Comparison of ENCODE assay signal across 14 cellular contexts in the genomic region with DNA sequence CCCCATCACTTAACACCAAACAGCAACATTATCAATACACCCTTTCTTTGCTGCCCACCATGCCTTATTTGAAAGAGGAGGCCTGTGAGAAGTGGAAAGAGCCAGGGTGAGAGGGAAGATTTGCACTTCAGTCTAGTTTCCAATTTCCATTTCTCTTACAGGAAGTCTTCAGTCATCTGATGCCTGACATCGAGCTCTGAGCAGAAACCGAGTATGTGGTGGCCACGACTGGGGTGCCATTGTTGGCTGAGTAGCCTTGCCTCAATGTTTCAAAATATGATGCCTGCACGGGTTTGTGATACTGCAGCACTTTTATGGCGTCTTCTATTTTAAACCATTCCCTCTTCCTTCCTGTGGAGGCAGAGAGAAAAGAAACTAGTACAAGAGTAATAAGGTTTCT. TPM values are rescaled to one million over a fixed set of nuclear protein-coding genes. Genes with fewer than 3 reads are reported as not detected.
DNase-seq lines count a peak whose midpoint lies in the region; ATAC-seq and TF ChIP-seq lines count a peak whose summit lies in the region.
"Had no signal": no experiment of that assay in that cellular context is flagged by ENCODE, and none has a peak within 500 bp of the region (broad histone marks: within the 10 kb centered on the region; RNA-seq: fewer than 3 reads in every experiment).

No MANE protein-coding gene starts in this region.

- H3K4me3 Mint-ChIP-seq in activated CD4-positive, alpha-beta T cell treated with anti-CD3 and anti-CD28 coated beads, Interleukin-2, amount 10 ng/mL, durations not matched to agents 24 days and 14 days = peak overlapping the region; percentile 44
- H3K4me3 Mint-ChIP-seq in T-helper 2 cell treated with Interferon-gamma antibody and Interleukin-4, amounts not matched to agents 5 μg/mL and 100 μg/mL, for 36 hours = peak overlapping the region; percentile 21
- no peak overlapping the region for H3K4me3 Mint-ChIP-seq in natural killer cell

- H3K27me3 Mint-ChIP-seq in activated CD4-positive, alpha-beta T cell treated with anti-CD3 and anti-CD28 coated beads, Interleukin-2, amount 10 ng/mL, durations not matched to agents 24 days and 14 days = no peaks in the 10 kb centered on the region
- no peaks in the 10 kb centered on the region for H3K27me3 Mint-ChIP-seq in T-helper 2 cell treated with Interferon-gamma antibody and Interleukin-4, amounts not matched to agents 5 μg/mL and 100 μg/mL, for 36 hours (ENCODE audit: low read depth)
- H3K27me3 Mint-ChIP-seq in natural killer cell (ENCODE audit: low read depth in 2 of 2) = no peaks in the 10 kb centered on the region
- H3K27me3 Mint-ChIP-seq: naive B cell had no signal

- no peaks in the 10 kb centered on the region for H3K9me3 Mint-ChIP-seq in activated CD4-positive, alpha-beta T cell treated with anti-CD3 and anti-CD28 coated beads, Interleukin-2, amount 10 ng/mL, durations not matched to agents 24 days and 14 days
- no peaks in the 10 kb centered on the region for H3K9me3 Mint-ChIP-seq in T-helper 2 cell treated with Interferon-gamma antibody and Interleukin-4, amounts not matched to agents 5 μg/mL and 100 μg/mL, for 36 hours
- H3K9me3 Mint-ChIP-seq in natural killer cell = no peaks in the 10 kb centered on the region

- TF ChIP-seq CTCF in natural killer cell (IDR thresholded peaks at IDR 0.05) = no peak

- peak; percentile 73 for DNase-seq in activated CD4-positive, alpha-beta T cell treated with anti-CD3 and anti-CD28 coated beads, Interleukin-2, amount 10 ng/mL, durations not matched to agents 24 days and 14 days
- DNase-seq in activated CD4-positive, alpha-beta T cell treated with anti-CD3 and anti-CD28 coated beads, Interleukin-2, amount 50 U/mL, for 1 hour = no peak
- peak; percentile 17 for DNase-seq in T-helper 2 cell treated with Interferon-gamma antibody and Interleukin-4, amounts not matched to agents 5 μg/mL and 100 μg/mL, for 36 hours (ENCODE audit: low spot score)
- DNase-seq in natural killer cell (no peak), SKM-1 treated with dmso at 0.1 percent for 144 hours (lab: John Stamatoyannopoulos, UW; ENCODE audit: unreplicated experiment) (no peak), OCI-M2 (lab: John Stamatoyannopoulos, UW; ENCODE audit: unreplicated experiment) (no peak)
- DNase-seq: activated CD4-positive, CD25-positive, alpha-beta regulatory T cell; dermis blood vessel endothelial cell; DMS153; naive B cell; NCI-H1105 treated with DMSO at 0.1 percent for 48 hours; upper lobe of right lung had no signal

- intact Hi-C loops in activated CD4-positive, alpha-beta T cell treated with anti-CD3 and anti-CD28 coated beads, Interleukin-2, amount 10 ng/mL, durations not matched to agents 24 days and 14 days (cut with micrococcal nuclease) = no loop called here
- intact Hi-C loops in natural killer cell (cut with micrococcal nuclease) = no loop called here

- H3K4me1 Mint-ChIP-seq in activated CD4-positive, alpha-beta T cell treated with anti-CD3 and anti-CD28 coated beads, Interleukin-2, amount 10 ng/mL, durations not matched to agents 24 days and 14 days = peaks cover 21% of the 10 kb centered on the region
- peaks cover 20% of the 10 kb centered on the region for H3K4me1 Mint-ChIP-seq in T-helper 2 cell treated with Interferon-gamma antibody and Interleukin-4, amounts not matched to agents 5 μg/mL and 100 μg/mL, for 36 hours (ENCODE audit: low read depth)
- H3K4me1 Mint-ChIP-seq in natural killer cell = peaks cover 11 to 23% of the 10 kb centered on the region in 2 donors

- peak; percentile 20 for TF ChIP-seq POLR2A in GM19193 (IDR thresholded peaks at IDR 0.05; ENCODE audit: extremely low read depth, insufficient read depth, insufficient read length)

- peaks cover 38% of the 10 kb centered on the region for H3K36me3 Mint-ChIP-seq in activated CD4-positive, alpha-beta T cell treated with anti-CD3 and anti-CD28 coated beads, Interleukin-2, amount 10 ng/mL, durations not matched to agents 24 days and 14 days (ENCODE audit: low read depth)
- peaks cover 43% of the 10 kb centered on the region for H3K36me3 Mint-ChIP-seq in T-helper 2 cell treated with Interferon-gamma antibody and Interleukin-4, amounts not matched to agents 5 μg/mL and 100 μg/mL, for 36 hours (ENCODE audit: low read depth)
- peaks cover 7% of the 10 kb centered on the region for H3K36me3 Mint-ChIP-seq in natural killer cell

- ATAC-seq in natural killer cell = peak in 2 of 3 donors; percentile 18 to 55
- no peak for ATAC-seq in GM21515 (IDR thresholded peaks at IDR 0.05; ENCODE audit: unreplicated experiment)
- ATAC-seq: upper lobe of right lung had no signal

- peak overlapping the region; percentile 62 for H3K27ac Mint-ChIP-seq in activated CD4-positive, alpha-beta T cell treated with anti-CD3 and anti-CD28 coated beads, Interleukin-2, amount 10 ng/mL, durations not matched to agents 24 days and 14 days
- H3K27ac Mint-ChIP-seq in T-helper 2 cell treated with Interferon-gamma antibody and Interleukin-4, amounts not matched to agents 5 μg/mL and 100 μg/mL, for 36 hours = no peak overlapping the region
- peak overlapping the region; percentile 34 to 76 for H3K27ac Mint-ChIP-seq in natural killer cell

RNA-seq across cellular contexts. Expression of a gene that starts 39.8 kb away (rescaled TPM):
- 12.6 and 13.5 TPM in 2 replicates for total RNA-seq in activated CD4-positive, alpha-beta T cell treated with anti-CD3 and anti-CD28 coated beads, Interleukin-2, amount 10 ng/mL, durations not matched to agents 24 days and 14 days
- total RNA-seq in natural killer cell = 10 to 100 TPM; 30.8 to 48.0 (median 39.7) TPM

RNA-seq across cellular contexts. Expression of a gene that starts 51.9 kb away (rescaled TPM):
- total RNA-seq in activated CD4-positive, alpha-beta T cell treated with anti-CD3 and anti-CD28 coated beads, Interleukin-2, amount 10 ng/mL, durations not matched to agents 24 days and 14 days = 509 and 520 TPM in 2 replicates
- total RNA-seq in natural killer cell = 10 to 100 TPM; 63.1 to 84.2 (median 77.3) TPM

Comparison
In these comparisons a context has a peak if more than half of its experiments do, and no peak if none do; other contexts are left out.
1. DNase-seq: peak in activated CD4-positive, alpha-beta T cell treated with anti-CD3 and anti-CD28 coated beads, Interleukin-2, amount 10 ng/mL, durations not matched to agents 24 days and 14 days (single experiment) and T-helper 2 cell treated with Interferon-gamma antibody and Interleukin-4, amounts not matched to agents 5 μg/mL and 100 μg/mL, for 36 hours (single experiment); none in activated CD4-positive, alpha-beta T cell treated with anti-CD3 and anti-CD28 coated beads, Interleukin-2, amount 50 U/mL, for 1 hour (single experiment), natural killer cell (single experiment), SKM-1 treated with dmso at 0.1 percent for 144 hours (single experiment) and OCI-M2 (single experiment).